Comparison of ENCODE assay signal across 8 cellular contexts in genomic region chr10:61835069-61835908, GRCh38.
DNase-seq lines count a peak whose midpoint lies in the region; ATAC-seq and TF ChIP-seq lines count a peak whose summit lies in the region.

No MANE protein-coding gene starts in this region.

- intact Hi-C loops in posterior cingulate gyrus (cut with DNase I), result no loop called here

- H3K27ac Mint-ChIP-seq in endothelial cell (ENCODE audit: unreplicated experiment), result peak overlapping the region; percentile 38

- no peaks in the 10 kb centered on the region for H3K27me3 Mint-ChIP-seq in endothelial cell (ENCODE audit: unreplicated experiment)

- no peak overlapping the region for H3K4me3 Mint-ChIP-seq in endothelial cell (ENCODE audit: unreplicated experiment)

- ATAC-seq in GM19467 (IDR thresholded peaks at IDR 0.05; ENCODE audit: unreplicated experiment), result peak; percentile 65
- ATAC-seq in omental fat pad (ENCODE audit: low FRiP score), result peak; percentile 78
- no peak for ATAC-seq in HG02798 (IDR thresholded peaks at IDR 0.05; ENCODE audit: poor library complexity, unreplicated experiment)

- H3K4me1 Mint-ChIP-seq in endothelial cell (ENCODE audit: unreplicated experiment), result peaks cover 8% of the 10 kb centered on the region

- TF ChIP-seq CTCF in endothelial cell (IDR thresholded peaks at IDR 0.05; ENCODE audit: unreplicated experiment) (peak; percentile 61), omental fat pad (IDR thresholded peaks at IDR 0.05) (no peak)

- H3K36me3 Mint-ChIP-seq in endothelial cell (ENCODE audit: low read depth, unreplicated experiment), result no peaks in the 10 kb centered on the region

- DNase-seq in DMS114 treated with DMSO at 0.1 percent for 48 hours (lab: John Stamatoyannopoulos, UW; ENCODE audit: unreplicated experiment), result peak; percentile 70
- DNase-seq in NCI-H748 treated with DMSO at 0.1 percent for 48 hours (lab: John Stamatoyannopoulos, UW), result peak; percentile 2
- DNase-seq in endothelial cell (ENCODE audit: low spot score), result peak; percentile 26
- no peak for DNase-seq in omental fat pad (ENCODE audit: low spot score)
- DNase-seq in posterior cingulate gyrus, result no peak
- no peak for DNase-seq in C1 segment of cervical spinal cord (lab: John Stamatoyannopoulos, UW)

- H3K9me3 Mint-ChIP-seq in endothelial cell (ENCODE audit: unreplicated experiment), result no peaks in the 10 kb centered on the region

Comparison
In these comparisons a context has a peak if more than half of its experiments do, and no peak if none do; other contexts are left out.
1. DNase-seq: peak in DMS114 treated with DMSO at 0.1 percent for 48 hours (single experiment), NCI-H748 treated with DMSO at 0.1 percent for 48 hours (single experiment) and endothelial cell (single experiment); none in omental fat pad (single experiment), posterior cingulate gyrus (0 of 10) and C1 segment of cervical spinal cord (0 of 14).